8 cellular contexts compared by ENCODE assay signal in genomic region chr15:92884813-92885461, GRCh38.
DNase-seq lines count a peak whose midpoint lies in the region; ATAC-seq and TF ChIP-seq lines count a peak whose summit lies in the region.

No MANE protein-coding gene starts in this region.

- peak overlapping the region; percentile 89 for H3K27ac ChIP-seq in RWPE2 (ENCODE audit: poor library complexity, severe bottlenecking)
- H3K27ac ChIP-seq in epithelial cell of prostate: peak overlapping the region; percentile 93

- TF ChIP-seq CTCF in RWPE2 (IDR thresholded peaks at IDR 0.05; ENCODE audit: poor library complexity, severe bottlenecking): no peak

- H3K27me3 ChIP-seq in RWPE2 (ENCODE audit: insufficient read depth, poor library complexity, severe bottlenecking): no peaks in the 10 kb centered on the region

- H3K4me3 ChIP-seq in RWPE2 (ENCODE audit: severe bottlenecking): peak overlapping the region; percentile 95

- peaks cover 67% of the 10 kb centered on the region for H3K36me3 ChIP-seq in RWPE2 (ENCODE audit: low read depth)

- no peak for ATAC-seq in RWPE2 (ENCODE audit: low read depth)

- peaks cover 41% of the 10 kb centered on the region for H3K4me1 ChIP-seq in RWPE2 (ENCODE audit: insufficient read depth, poor library complexity, severe bottlenecking)

- H3K9me3 ChIP-seq in RWPE2 (ENCODE audit: severe bottlenecking): no peaks in the 10 kb centered on the region

- peak; percentile 41 to 84 (median 53) for DNase-seq in NCI-H1417 (lab: John Stamatoyannopoulos, UW)
- no peak for DNase-seq in NCI-H1417 treated with DMSO at 0.1 percent for 48 hours (lab: John Stamatoyannopoulos, UW)
- no peak for DNase-seq in RWPE2 (ENCODE audit: low spot score)
- no peak for DNase-seq in epithelial cell of prostate (ENCODE audit: low read depth, low spot score)
- DNase-seq in pons (ENCODE audit: low spot score): peak; percentile 49
- DNase-seq in NK-92 treated with Interleukin-12 subunit alpha and Interleukin-12 subunit beta, amount 100 ng/mL, for 24 hours (lab: John Stamatoyannopoulos, UW): no peak
- DNase-seq in NCI-H82 (lab: John Stamatoyannopoulos, UW): no peak
- DNase-seq in stimulated activated naive CD4-positive, alpha-beta T cell (lab: John Stamatoyannopoulos, UW): no peak

Comparison
In these comparisons a context has a peak if more than half of its experiments do, and no peak if none do; other contexts are left out.
1. DNase-seq: peak in NCI-H1417 (3 of 3) and pons (single experiment); none in NCI-H1417 treated with DMSO at 0.1 percent for 48 hours (single experiment), RWPE2 (single experiment), epithelial cell of prostate (single experiment), NK-92 treated with Interleukin-12 subunit alpha and Interleukin-12 subunit beta, amount 100 ng/mL, for 24 hours (single experiment), NCI-H82 (single experiment) and stimulated activated naive CD4-positive, alpha-beta T cell (0 of 6).